8 cellular contexts compared by ENCODE assay signal in the genomic region with DNA sequence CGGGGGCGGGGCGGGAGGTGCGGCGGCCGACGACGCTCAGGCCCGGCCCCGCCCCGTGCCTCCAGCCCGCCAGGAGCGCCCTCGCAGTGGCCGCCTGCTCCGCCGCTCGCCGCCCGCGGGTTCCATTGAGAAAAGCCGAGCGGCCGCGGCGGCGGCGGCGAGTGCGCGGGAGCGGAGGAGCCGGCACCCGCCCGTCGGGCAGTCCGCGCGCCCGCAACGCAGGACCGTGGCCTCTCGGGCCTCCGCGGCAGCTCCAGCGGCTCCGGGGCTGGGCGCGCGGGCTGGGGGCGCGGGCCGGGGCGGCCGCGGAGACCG. TPM values are rescaled to one million over a fixed set of nuclear protein-coding genes. Genes with fewer than 3 reads are reported as not detected.
DNase-seq lines count a peak whose midpoint lies in the region; ATAC-seq and TF ChIP-seq lines count a peak whose summit lies in the region.

Gene ZFPM1, plus strand, starts transcription at position 64 of the 315 bp plus-strand sequence. CDS start 359 bp downstream, outside the sequence.

- H3K4me1 Mint-ChIP-seq in activated T-cell treated with anti-CD3 and anti-CD28 coated beads, Interleukin-2, amount 50 U/mL, for 4 hours (ENCODE audit: low read depth) = peaks cover 27% of the 10 kb centered on the region

- no peak for TF ChIP-seq RAD21 in liver (IDR thresholded peaks at IDR 0.05)

- H3K36me3 ChIP-seq in liver (ENCODE audit: control insufficient read depth in 4 of 4, insufficient read depth in 3 of 4, low read depth in 1 of 4, low read length in 3 of 4) (peaks cover 0 to 4% (median 0%) of the 10 kb centered on the region in 4 donors), upper lobe of left lung (no peaks in the 10 kb centered on the region)

- H3K36me3 Mint-ChIP-seq in activated T-cell treated with anti-CD3 and anti-CD28 coated beads, Interleukin-2, amount 50 U/mL, for 4 hours (ENCODE audit: insufficient read depth) = no peaks in the 10 kb centered on the region
- peaks cover 0 to 8% of the 10 kb centered on the region in 2 donors for H3K36me3 Mint-ChIP-seq in activated naive CD4-positive, alpha-beta T cell treated with anti-CD3 and anti-CD28 coated beads, Interleukin-2, amount 50 U/mL, for 72 hours

- H3K9me3 ChIP-seq in liver (ENCODE audit: control insufficient read depth in 4 of 4, low read length in 3 of 4) (no peaks in the 10 kb centered on the region), upper lobe of left lung (no peaks in the 10 kb centered on the region)

- peak within 1 kb of the TSS in 1 of 2 donors; percentile 69 for H3K9ac ChIP-seq in liver (ENCODE audit: low read depth in 1 of 2, low read length in 2 of 2)

- no peak for TF ChIP-seq CTCF in liver (IDR thresholded peaks at IDR 0.05; ENCODE audit: low read depth, low read length, missing input control)
- peak in 3 of 6 experiments; percentile 7 to 13 (median 11) for TF ChIP-seq CTCF in upper lobe of left lung (IDR thresholded peaks at IDR 0.05)

- no peaks in the 10 kb centered on the region for H3K27me3 ChIP-seq in liver (ENCODE audit: control insufficient read depth in 4 of 4, insufficient read depth in 4 of 4, low read length in 3 of 4)
- peaks cover 0 to 13% (median 0%) of the 10 kb centered on the region in 4 donors for H3K27me3 ChIP-seq in upper lobe of left lung

- peak in 1 of 2 donors; percentile 61 for ATAC-seq in activated T-cell treated with anti-CD3 and anti-CD28 coated beads, Interleukin-2, amount 50 U/mL, for 4 hours
- ATAC-seq in activated naive CD4-positive, alpha-beta T cell treated with anti-CD3 and anti-CD28 coated beads, Interleukin-2, amount 50 U/mL, for 72 hours = peak in 1 of 2 donors; percentile 53
- ATAC-seq in upper lobe of left lung (ENCODE audit: low FRiP score in 2 of 2) = no peak

- peak within 1 kb of the TSS; percentile 89 for H3K4me3 Mint-ChIP-seq in activated T-cell treated with anti-CD3 and anti-CD28 coated beads, Interleukin-2, amount 50 U/mL, for 4 hours

- no peak for DNase-seq in activated T-cell treated with anti-CD3 and anti-CD28 coated beads, Interleukin-2, amount 50 U/mL, for 4 hours
- DNase-seq in activated T-cell treated with anti-CD3 and anti-CD28 coated beads for 4 hours = no peak
- DNase-seq in activated naive CD4-positive, alpha-beta T cell treated with anti-CD3 and anti-CD28 coated beads, Interleukin-2, amount 50 U/mL, for 72 hours (ENCODE audit: low spot score in 2 of 2) = no peak
- no peak for DNase-seq in upper lobe of left lung
- no peak for DNase-seq in DMS53 treated with DMSO at 0.1 percent for 48 hours (lab: John Stamatoyannopoulos, UW; ENCODE audit: unreplicated experiment)
- DNase-seq in NCI-H510A (lab: John Stamatoyannopoulos, UW) = no peak
- DNase-seq in activated CD8-positive, alpha-beta memory T cell treated with anti-CD3 and anti-CD28 coated beads, Interleukin-2, amount 50 U/mL, for 4 hours = no peak

- H3K4me3 ChIP-seq in liver (ENCODE audit: low read depth in 1 of 3, low read length in 3 of 3) (peak within 1 kb of the TSS; percentile 68 to 89 (median 68)), upper lobe of left lung (peak within 1 kb of the TSS; percentile 61 to 70 (median 66))

- H3K27ac ChIP-seq in liver (ENCODE audit: low read depth in 1 of 2, low read length in 2 of 2) (peak within 1 kb of the TSS; percentile 75 to 77), upper lobe of left lung (peak within 1 kb of the TSS; percentile 75 to 89 (median 82))

- no peak for TF ChIP-seq EP300 in upper lobe of left lung (IDR thresholded peaks at IDR 0.05)

- WGBS in liver = under 1% methylated on average over 57 of the region's 57 CpGs
- no CpG with 5 or more reads among the region's 57 CpGs for WGBS in upper lobe of left lung, 2 donors

- no peaks in the 10 kb centered on the region for H3K9me3 Mint-ChIP-seq in activated T-cell treated with anti-CD3 and anti-CD28 coated beads, Interleukin-2, amount 50 U/mL, for 4 hours
- H3K9me3 Mint-ChIP-seq in activated naive CD4-positive, alpha-beta T cell treated with anti-CD3 and anti-CD28 coated beads, Interleukin-2, amount 50 U/mL, for 72 hours = no peaks in the 10 kb centered on the region

- H3K4me1 ChIP-seq in liver (ENCODE audit: control insufficient read depth in 4 of 4, insufficient read depth in 4 of 4, low read length in 3 of 4) (peaks cover 0 to 37% (median 19%) of the 10 kb centered on the region in 4 donors), upper lobe of left lung (peaks cover 30 to 49% (median 38%) of the 10 kb centered on the region in 4 donors)

- no peaks in the 10 kb centered on the region for H3K27me3 Mint-ChIP-seq in activated T-cell treated with anti-CD3 and anti-CD28 coated beads, Interleukin-2, amount 50 U/mL, for 4 hours (ENCODE audit: low read depth)

- peak within 1 kb of the TSS; percentile 93 to 94 for H3K27ac Mint-ChIP-seq in activated naive CD4-positive, alpha-beta T cell treated with anti-CD3 and anti-CD28 coated beads, Interleukin-2, amount 50 U/mL, for 72 hours

- peak in 1 of 4 donors; percentile 47 for TF ChIP-seq POLR2A in upper lobe of left lung (IDR thresholded peaks at IDR 0.05)

TF ChIP-seq in liver, 16 proteins besides CTCF, POLR2A, EP300 and RAD21:
- TF ChIP-seq NR2F2 (IDR thresholded peaks at IDR 0.05) = no peak
- TF ChIP-seq HNF4G (IDR thresholded peaks at IDR 0.05) = no peak
- no peak for TF ChIP-seq JUND (IDR thresholded peaks at IDR 0.05)
- TF ChIP-seq TAF1 (conservative IDR thresholded peaks at IDR 0.05) = no peak
- TF ChIP-seq REST (IDR thresholded peaks at IDR 0.05) = no peak
- TF ChIP-seq MAX (IDR thresholded peaks at IDR 0.05) = no peak
- TF ChIP-seq ZBTB33 (IDR thresholded peaks at IDR 0.05) = no peak
- TF ChIP-seq SP1 (IDR thresholded peaks at IDR 0.05) = no peak

RNA-seq across cellular contexts. Expression of gene ZFPM1, which starts in this region (rescaled TPM):
- total RNA-seq in activated T-cell treated with anti-CD3 and anti-CD28 coated beads, Interleukin-2, amount 50 U/mL, for 4 hours = 10 to 100 TPM; 14.2 to 17.3 (median 15.9) TPM
- 10 to 100 TPM; 15.5 to 25.1 TPM for total RNA-seq in activated naive CD4-positive, alpha-beta T cell treated with anti-CD3 and anti-CD28 coated beads, Interleukin-2, amount 50 U/mL, for 72 hours
- 10 to 100 TPM in 1 of 2 donors, 1 to 10 TPM in 1; 5.9 to 12.8 TPM for total RNA-seq in liver
- polyA plus RNA-seq in liver = 1 to 10 TPM in 1 of 2 donors, under 1 TPM in 1; 0.19 to 4.6 TPM
- total RNA-seq in upper lobe of left lung = 1 to 10 TPM; 1.0 to 8.4 (median 3.3) TPM
